ENCODE assay signal across 1 cellular context in the genomic region with DNA sequence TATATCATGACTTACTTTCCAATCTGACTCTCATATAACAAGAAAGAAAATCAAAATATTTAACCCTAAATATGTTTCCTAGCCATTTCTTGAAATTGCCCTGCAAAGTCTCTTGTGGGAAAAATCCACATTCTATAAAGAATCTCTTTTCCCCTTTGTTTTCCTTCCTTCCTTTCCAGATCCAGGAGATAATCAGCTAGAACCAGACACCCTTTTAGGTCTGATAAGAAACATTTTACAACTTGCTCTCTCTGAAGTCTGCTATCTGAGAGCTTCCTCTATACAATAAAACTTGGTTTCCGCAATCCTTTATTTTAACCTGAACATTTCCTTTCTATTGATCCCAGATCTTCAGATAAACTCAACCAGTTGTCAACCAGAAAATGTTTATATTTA.
TF ChIP-seq lines count a peak whose summit lies in the region.

No MANE protein-coding gene starts in this region.

TF ChIP-seq in K562, 482 proteins besides CTCF, POLR2A, EP300 and RAD21 (continues in another document):
- TF ChIP-seq ESRRB (CRISPR knock-in tag; IDR thresholded peaks at IDR 0.05; ENCODE audit: borderline replicate concordance), result no peak
- no peak for TF ChIP-seq POLR2AphosphoS5 (IDR thresholded peaks at IDR 0.05; ENCODE audit: control insufficient read depth, insufficient read depth, low read depth, low read length)
- peak; percentile 79; the same call in 1 of the 2 replicates for TF ChIP-seq SMARCE1 (IDR thresholded peaks at IDR 0.05)
- TF ChIP-seq, protein P1, sequence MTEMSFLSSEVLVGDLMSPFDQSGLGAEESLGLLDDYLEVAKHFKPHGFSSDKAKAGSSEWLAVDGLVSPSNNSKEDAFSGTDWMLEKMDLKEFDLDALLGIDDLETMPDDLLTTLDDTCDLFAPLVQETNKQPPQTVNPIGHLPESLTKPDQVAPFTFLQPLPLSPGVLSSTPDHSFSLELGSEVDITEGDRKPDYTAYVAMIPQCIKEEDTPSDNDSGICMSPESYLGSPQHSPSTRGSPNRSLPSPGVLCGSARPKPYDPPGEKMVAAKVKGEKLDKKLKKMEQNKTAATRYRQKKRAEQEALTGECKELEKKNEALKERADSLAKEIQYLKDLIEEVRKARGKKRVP (CRISPR knock-in tag; IDR thresholded peaks at IDR 0.05), result no peak
- no peak for TF ChIP-seq ZNF212 (CRISPR knock-in tag; IDR thresholded peaks at IDR 0.05)
- peak; percentile 43 for TF ChIP-seq CBFA2T2 (conservative IDR thresholded peaks at IDR 0.05)
- TF ChIP-seq GATAD2A (IDR thresholded peaks at IDR 0.05), result no peak
- no peak for TF ChIP-seq NFIX (CRISPR knock-in tag; IDR thresholded peaks at IDR 0.05; ENCODE audit: low read depth)
- TF ChIP-seq ZNF311 (CRISPR knock-in tag; IDR thresholded peaks at IDR 0.05), result no peak
- no peak for TF ChIP-seq SMC3 (conservative IDR thresholded peaks at IDR 0.05; ENCODE audit: insufficient read depth, low read depth, low read length)
- TF ChIP-seq MTA3 (IDR thresholded peaks at IDR 0.05; ENCODE audit: borderline replicate concordance), result no peak
- TF ChIP-seq DDX20 (tag; IDR thresholded peaks at IDR 0.05; ENCODE audit: low read depth), result 0 out of 2 replicates have a peak, but pooled peaks have one; percentile 29
- TF ChIP-seq ATF7 (IDR thresholded peaks at IDR 0.05), result no peak
- TF ChIP-seq MTA2 (IDR thresholded peaks at IDR 0.05; ENCODE audit: low read depth), result peak; percentile 53; the same call in 1 of the 2 replicates
- TF ChIP-seq, protein P2, sequence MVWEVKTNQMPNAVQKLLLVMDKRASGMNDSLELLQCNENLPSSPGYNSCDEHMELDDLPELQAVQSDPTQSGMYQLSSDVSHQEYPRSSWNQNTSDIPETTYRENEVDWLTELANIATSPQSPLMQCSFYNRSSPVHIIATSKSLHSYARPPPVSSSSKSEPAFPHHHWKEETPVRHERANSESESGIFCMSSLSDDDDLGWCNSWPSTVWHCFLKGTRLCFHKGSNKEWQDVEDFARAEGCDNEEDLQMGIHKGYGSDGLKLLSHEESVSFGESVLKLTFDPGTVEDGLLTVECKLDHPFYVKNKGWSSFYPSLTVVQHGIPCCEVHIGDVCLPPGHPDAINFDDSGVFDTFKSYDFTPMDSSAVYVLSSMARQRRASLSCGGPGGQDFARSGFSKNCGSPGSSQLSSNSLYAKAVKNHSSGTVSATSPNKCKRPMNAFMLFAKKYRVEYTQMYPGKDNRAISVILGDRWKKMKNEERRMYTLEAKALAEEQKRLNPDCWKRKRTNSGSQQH (CRISPR knock-in tag; IDR thresholded peaks at IDR 0.05), result no peak
- no peak for TF ChIP-seq ZNF584 (CRISPR knock-in tag; IDR thresholded peaks at IDR 0.05; ENCODE audit: low read depth)
- TF ChIP-seq ZSCAN29 (IDR thresholded peaks at IDR 0.05), result no peak
- TF ChIP-seq, protein P3, sequence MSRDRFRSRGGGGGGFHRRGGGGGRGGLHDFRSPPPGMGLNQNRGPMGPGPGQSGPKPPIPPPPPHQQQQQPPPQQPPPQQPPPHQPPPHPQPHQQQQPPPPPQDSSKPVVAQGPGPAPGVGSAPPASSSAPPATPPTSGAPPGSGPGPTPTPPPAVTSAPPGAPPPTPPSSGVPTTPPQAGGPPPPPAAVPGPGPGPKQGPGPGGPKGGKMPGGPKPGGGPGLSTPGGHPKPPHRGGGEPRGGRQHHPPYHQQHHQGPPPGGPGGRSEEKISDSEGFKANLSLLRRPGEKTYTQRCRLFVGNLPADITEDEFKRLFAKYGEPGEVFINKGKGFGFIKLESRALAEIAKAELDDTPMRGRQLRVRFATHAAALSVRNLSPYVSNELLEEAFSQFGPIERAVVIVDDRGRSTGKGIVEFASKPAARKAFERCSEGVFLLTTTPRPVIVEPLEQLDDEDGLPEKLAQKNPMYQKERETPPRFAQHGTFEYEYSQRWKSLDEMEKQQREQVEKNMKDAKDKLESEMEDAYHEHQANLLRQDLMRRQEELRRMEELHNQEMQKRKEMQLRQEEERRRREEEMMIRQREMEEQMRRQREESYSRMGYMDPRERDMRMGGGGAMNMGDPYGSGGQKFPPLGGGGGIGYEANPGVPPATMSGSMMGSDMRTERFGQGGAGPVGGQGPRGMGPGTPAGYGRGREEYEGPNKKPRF (IDR thresholded peaks at IDR 0.05; ENCODE audit: low read depth, low read length), result no peak
- no peak for TF ChIP-seq ZNF766 (CRISPR knock-in tag; conservative IDR thresholded peaks at IDR 0.05)
- TF ChIP-seq SREBF2 (CRISPR knock-in tag; IDR thresholded peaks at IDR 0.05), result no peak
- no peak for TF ChIP-seq ZNF431 (CRISPR knock-in tag; IDR thresholded peaks at IDR 0.05)
- TF ChIP-seq, protein P4, sequence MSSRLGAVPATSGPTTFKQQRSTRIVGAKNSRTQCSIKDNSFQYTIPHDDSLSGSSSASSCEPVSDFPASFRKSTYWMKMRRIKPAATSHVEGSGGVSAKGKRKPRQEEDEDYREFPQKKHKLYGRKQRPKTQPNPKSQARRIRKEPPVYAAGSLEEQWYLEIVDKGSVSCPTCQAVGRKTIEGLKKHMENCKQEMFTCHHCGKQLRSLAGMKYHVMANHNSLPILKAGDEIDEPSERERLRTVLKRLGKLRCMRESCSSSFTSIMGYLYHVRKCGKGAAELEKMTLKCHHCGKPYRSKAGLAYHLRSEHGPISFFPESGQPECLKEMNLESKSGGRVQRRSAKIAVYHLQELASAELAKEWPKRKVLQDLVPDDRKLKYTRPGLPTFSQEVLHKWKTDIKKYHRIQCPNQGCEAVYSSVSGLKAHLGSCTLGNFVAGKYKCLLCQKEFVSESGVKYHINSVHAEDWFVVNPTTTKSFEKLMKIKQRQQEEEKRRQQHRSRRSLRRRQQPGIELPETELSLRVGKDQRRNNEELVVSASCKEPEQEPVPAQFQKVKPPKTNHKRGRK (tag; IDR thresholded peaks at IDR 0.05), result no peak
- TF ChIP-seq, protein P5, sequence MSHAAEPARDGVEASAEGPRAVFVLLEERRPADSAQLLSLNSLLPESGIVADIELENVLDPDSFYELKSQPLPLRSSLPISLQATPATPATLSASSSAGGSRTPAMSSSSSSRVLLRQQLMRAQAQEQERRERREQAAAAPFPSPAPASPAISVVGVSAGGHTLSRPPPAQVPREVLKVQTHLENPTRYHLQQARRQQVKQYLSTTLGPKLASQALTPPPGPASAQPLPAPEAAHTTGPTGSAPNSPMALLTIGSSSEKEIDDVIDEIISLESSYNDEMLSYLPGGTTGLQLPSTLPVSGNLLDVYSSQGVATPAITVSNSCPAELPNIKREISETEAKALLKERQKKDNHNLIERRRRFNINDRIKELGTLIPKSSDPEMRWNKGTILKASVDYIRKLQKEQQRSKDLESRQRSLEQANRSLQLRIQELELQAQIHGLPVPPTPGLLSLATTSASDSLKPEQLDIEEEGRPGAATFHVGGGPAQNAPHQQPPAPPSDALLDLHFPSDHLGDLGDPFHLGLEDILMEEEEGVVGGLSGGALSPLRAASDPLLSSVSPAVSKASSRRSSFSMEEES (CRISPR knock-in tag; IDR thresholded peaks at IDR 0.05), result no peak
- TF ChIP-seq, protein P6, sequence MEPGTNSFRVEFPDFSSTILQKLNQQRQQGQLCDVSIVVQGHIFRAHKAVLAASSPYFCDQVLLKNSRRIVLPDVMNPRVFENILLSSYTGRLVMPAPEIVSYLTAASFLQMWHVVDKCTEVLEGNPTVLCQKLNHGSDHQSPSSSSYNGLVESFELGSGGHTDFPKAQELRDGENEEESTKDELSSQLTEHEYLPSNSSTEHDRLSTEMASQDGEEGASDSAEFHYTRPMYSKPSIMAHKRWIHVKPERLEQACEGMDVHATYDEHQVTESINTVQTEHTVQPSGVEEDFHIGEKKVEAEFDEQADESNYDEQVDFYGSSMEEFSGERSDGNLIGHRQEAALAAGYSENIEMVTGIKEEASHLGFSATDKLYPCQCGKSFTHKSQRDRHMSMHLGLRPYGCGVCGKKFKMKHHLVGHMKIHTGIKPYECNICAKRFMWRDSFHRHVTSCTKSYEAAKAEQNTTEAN (CRISPR knock-in tag; IDR thresholded peaks at IDR 0.05), result no peak
- TF ChIP-seq KDM1A (IDR thresholded peaks at IDR 0.05), result 0 out of 4 replicates have a peak, but pooled peaks of 1 of the 2 experiments have one; percentile 21
- no peak for TF ChIP-seq NCOA6 (IDR thresholded peaks at IDR 0.05)
- TF ChIP-seq ZNF347 (CRISPR knock-in tag; IDR thresholded peaks at IDR 0.05; ENCODE audit: low read depth), result no peak
- TF ChIP-seq ZNF174 (CRISPR knock-in tag; IDR thresholded peaks at IDR 0.05), result no peak
- no peak for TF ChIP-seq NBN (IDR thresholded peaks at IDR 0.05; ENCODE audit: low read depth)
- peak in 1 of 2 experiments; percentile 57; a peak in 1 of 4 replicates for TF ChIP-seq RCOR1 (IDR thresholded peaks at IDR 0.05; ENCODE audit: borderline replicate concordance in 1 of 2, low read depth in 2 of 2, low read length in 2 of 2)
- no peak for TF ChIP-seq RFX1 (IDR thresholded peaks at IDR 0.05)
- TF ChIP-seq FOXJ2 (tag; IDR thresholded peaks at IDR 0.05), result no peak
- TF ChIP-seq, protein P7, sequence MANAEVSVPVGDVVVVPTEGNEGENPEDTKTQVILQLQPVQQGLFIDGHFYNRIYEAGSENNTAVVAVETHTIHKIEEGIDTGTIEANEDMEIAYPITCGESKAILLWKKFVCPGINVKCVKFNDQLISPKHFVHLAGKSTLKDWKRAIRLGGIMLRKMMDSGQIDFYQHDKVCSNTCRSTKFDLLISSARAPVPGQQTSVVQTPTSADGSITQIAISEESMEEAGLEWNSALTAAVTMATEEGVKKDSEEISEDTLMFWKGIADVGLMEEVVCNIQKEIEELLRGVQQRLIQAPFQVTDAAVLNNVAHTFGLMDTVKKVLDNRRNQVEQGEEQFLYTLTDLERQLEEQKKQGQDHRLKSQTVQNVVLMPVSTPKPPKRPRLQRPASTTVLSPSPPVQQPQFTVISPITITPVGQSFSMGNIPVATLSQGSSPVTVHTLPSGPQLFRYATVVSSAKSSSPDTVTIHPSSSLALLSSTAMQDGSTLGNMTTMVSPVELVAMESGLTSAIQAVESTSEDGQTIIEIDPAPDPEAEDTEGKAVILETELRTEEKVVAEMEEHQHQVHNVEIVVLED (CRISPR knock-in tag; IDR thresholded peaks at IDR 0.05), result no peak
- no peak for TF ChIP-seq THRAP3 (IDR thresholded peaks at IDR 0.05; ENCODE audit: borderline replicate concordance)
- TF ChIP-seq, protein P8, sequence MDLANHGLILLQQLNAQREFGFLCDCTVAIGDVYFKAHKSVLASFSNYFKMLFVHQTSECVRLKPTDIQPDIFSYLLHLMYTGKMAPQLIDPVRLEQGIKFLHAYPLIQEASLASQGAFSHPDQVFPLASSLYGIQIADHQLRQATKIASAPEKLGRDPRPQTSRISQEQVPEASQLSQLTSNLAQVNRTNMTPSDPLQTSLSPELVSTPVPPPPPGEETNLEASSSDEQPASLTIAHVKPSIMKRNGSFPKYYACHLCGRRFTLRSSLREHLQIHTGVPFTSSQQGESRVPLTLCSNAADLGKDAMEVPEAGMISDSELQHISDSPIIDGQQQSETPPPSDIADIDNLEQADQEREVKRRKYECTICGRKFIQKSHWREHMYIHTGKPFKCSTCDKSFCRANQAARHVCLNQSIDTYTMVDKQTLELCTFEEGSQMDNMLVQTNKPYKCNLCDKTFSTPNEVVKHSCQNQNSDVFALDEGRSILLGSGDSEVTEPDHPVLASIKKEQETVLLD (IDR thresholded peaks at IDR 0.05), result no peak
- no peak for TF ChIP-seq STAG1 (CRISPR knock-in tag; IDR thresholded peaks at IDR 0.05; ENCODE audit: borderline replicate concordance)
- TF ChIP-seq, protein P9, sequence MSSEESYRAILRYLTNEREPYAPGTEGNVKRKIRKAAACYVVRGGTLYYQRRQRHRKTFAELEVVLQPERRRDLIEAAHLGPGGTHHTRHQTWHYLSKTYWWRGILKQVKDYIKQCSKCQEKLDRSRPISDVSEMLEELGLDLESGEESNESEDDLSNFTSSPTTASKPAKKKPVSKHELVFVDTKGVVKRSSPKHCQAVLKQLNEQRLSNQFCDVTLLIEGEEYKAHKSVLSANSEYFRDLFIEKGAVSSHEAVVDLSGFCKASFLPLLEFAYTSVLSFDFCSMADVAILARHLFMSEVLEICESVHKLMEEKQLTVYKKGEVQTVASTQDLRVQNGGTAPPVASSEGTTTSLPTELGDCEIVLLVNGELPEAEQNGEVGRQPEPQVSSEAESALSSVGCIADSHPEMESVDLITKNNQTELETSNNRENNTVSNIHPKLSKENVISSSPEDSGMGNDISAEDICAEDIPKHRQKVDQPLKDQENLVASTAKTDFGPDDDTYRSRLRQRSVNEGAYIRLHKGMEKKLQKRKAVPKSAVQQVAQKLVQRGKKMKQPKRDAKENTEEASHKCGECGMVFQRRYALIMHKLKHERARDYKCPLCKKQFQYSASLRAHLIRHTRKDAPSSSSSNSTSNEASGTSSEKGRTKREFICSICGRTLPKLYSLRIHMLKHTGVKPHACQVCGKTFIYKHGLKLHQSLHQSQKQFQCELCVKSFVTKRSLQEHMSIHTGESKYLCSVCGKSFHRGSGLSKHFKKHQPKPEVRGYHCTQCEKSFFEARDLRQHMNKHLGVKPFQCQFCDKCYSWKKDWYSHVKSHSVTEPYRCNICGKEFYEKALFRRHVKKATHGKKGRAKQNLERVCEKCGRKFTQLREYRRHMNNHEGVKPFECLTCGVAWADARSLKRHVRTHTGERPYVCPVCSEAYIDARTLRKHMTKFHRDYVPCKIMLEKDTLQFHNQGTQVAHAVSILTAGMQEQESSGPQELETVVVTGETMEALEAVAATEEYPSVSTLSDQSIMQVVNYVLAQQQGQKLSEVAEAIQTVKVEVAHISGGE (CRISPR knock-in tag; IDR thresholded peaks at IDR 0.05), result no peak
- no peak for TF ChIP-seq GABPB1 (CRISPR knock-in tag; IDR thresholded peaks at IDR 0.05)
- TF ChIP-seq HLTF (IDR thresholded peaks at IDR 0.05), result no peak
- peak; percentile 70 for TF ChIP-seq CBFA2T3 (IDR thresholded peaks at IDR 0.05)
- TF ChIP-seq SOX6 (IDR thresholded peaks at IDR 0.05), result peak; percentile 89
- TF ChIP-seq, protein P10, sequence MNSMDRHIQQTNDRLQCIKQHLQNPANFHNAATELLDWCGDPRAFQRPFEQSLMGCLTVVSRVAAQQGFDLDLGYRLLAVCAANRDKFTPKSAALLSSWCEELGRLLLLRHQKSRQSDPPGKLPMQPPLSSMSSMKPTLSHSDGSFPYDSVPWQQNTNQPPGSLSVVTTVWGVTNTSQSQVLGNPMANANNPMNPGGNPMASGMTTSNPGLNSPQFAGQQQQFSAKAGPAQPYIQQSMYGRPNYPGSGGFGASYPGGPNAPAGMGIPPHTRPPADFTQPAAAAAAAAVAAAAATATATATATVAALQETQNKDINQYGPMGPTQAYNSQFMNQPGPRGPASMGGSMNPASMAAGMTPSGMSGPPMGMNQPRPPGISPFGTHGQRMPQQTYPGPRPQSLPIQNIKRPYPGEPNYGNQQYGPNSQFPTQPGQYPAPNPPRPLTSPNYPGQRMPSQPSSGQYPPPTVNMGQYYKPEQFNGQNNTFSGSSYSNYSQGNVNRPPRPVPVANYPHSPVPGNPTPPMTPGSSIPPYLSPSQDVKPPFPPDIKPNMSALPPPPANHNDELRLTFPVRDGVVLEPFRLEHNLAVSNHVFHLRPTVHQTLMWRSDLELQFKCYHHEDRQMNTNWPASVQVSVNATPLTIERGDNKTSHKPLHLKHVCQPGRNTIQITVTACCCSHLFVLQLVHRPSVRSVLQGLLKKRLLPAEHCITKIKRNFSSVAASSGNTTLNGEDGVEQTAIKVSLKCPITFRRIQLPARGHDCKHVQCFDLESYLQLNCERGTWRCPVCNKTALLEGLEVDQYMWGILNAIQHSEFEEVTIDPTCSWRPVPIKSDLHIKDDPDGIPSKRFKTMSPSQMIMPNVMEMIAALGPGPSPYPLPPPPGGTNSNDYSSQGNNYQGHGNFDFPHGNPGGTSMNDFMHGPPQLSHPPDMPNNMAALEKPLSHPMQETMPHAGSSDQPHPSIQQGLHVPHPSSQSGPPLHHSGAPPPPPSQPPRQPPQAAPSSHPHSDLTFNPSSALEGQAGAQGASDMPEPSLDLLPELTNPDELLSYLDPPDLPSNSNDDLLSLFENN (IDR thresholded peaks at IDR 0.05; ENCODE audit: low read depth in 2 of 2, low read length in 2 of 2), result no peak
- TF ChIP-seq, protein P11, sequence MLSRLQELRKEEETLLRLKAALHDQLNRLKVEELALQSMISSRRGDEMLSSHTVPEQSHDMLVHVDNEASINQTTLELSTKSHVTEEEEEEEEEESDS (CRISPR knock-in tag; IDR thresholded peaks at IDR 0.05), result no peak
- peak; percentile 42 for TF ChIP-seq NCOR1 (IDR thresholded peaks at IDR 0.05)
